In genomic region chr10:22723343-22723779, GRCh38 we compare ENCODE assay signal across 8 cellular contexts. TPM values are rescaled to one million over a fixed set of nuclear protein-coding genes. Genes with fewer than 3 reads are reported as not detected.
A peak's percentile ranks its signal among the peaks of the same experiment; 100 is the strongest.
DNase-seq lines count a peak whose midpoint lies in the region; ATAC-seq and TF ChIP-seq lines count a peak whose summit lies in the region.

No MANE protein-coding gene starts in this region.

- no peaks in the 10 kb centered on the region for H3K4me1 ChIP-seq in tibial artery

- intact Hi-C loops in tibial artery (cut with DNase I; ENCODE audit: low total_unique reads): no loop called here

- no peaks in the 10 kb centered on the region for H3K36me3 Mint-ChIP-seq in endothelial cell (ENCODE audit: low read depth, unreplicated experiment)

- H3K27me3 ChIP-seq in tibial artery: no peaks in the 10 kb centered on the region

- ATAC-seq in GM18499 (IDR thresholded peaks at IDR 0.05; ENCODE audit: insufficient read depth, unreplicated experiment): peak; percentile 51
- peak; percentile 73 for ATAC-seq in GM21390 (IDR thresholded peaks at IDR 0.05; ENCODE audit: unreplicated experiment)
- peak; percentile 77 for ATAC-seq in HG03342 (IDR thresholded peaks at IDR 0.05; ENCODE audit: unreplicated experiment)

- no peak for DNase-seq in endothelial cell (ENCODE audit: low spot score)
- no peak for DNase-seq in effector CD8-positive, alpha-beta T cell (lab: John Stamatoyannopoulos, UW)
- no peak for DNase-seq in SW 1271 (lab: John Stamatoyannopoulos, UW)
- no peak for DNase-seq in tibial artery
- DNase-seq in NCI-H1436 treated with DMSO at 0.1 percent for 48 hours (lab: John Stamatoyannopoulos, UW): no peak

- H3K4me3 Mint-ChIP-seq in endothelial cell (ENCODE audit: unreplicated experiment): no peak overlapping the region

- H3K4me3 ChIP-seq in tibial artery: no peak overlapping the region

- peak overlapping the region; percentile 64 for H3K27ac Mint-ChIP-seq in endothelial cell (ENCODE audit: unreplicated experiment)

- TF ChIP-seq CTCF in endothelial cell (IDR thresholded peaks at IDR 0.05; ENCODE audit: unreplicated experiment) (no peak), tibial artery (IDR thresholded peaks at IDR 0.05) (no peak)

- H3K27me3 Mint-ChIP-seq in endothelial cell (ENCODE audit: unreplicated experiment): peaks cover 2% of the 10 kb centered on the region

- no peaks in the 10 kb centered on the region for H3K36me3 ChIP-seq in tibial artery

- no peaks in the 10 kb centered on the region for H3K9me3 ChIP-seq in tibial artery

- peaks cover 17% of the 10 kb centered on the region for H3K4me1 Mint-ChIP-seq in endothelial cell (ENCODE audit: unreplicated experiment)

- no peaks in the 10 kb centered on the region for H3K9me3 Mint-ChIP-seq in endothelial cell (ENCODE audit: unreplicated experiment)

- H3K27ac ChIP-seq in tibial artery: no peak overlapping the region

RNA-seq across cellular contexts. Expression of gene PIP4K2A, which starts 9.0 kb away (rescaled TPM):
- 110 TPM for total RNA-seq in endothelial cell (ENCODE audit: unreplicated experiment)
